Comparison of ENCODE assay signal across 1 cellular context in genomic region chr14:34875031-34875922, GRCh38.
A peak's percentile ranks its signal among the peaks of the same experiment; 100 is the strongest.
TF ChIP-seq lines count a peak whose summit lies in the region.

Gene BAZ1A, minus strand, starts transcription at chr14:34875360. Its CDS starts 756 bp downstream, at chr14:34874604.

TF ChIP-seq in H1, 55 proteins besides CTCF, POLR2A, EP300 and RAD21:
- no peak for TF ChIP-seq SRF (IDR thresholded peaks at IDR 0.05; ENCODE audit: low read depth, low read length)
- TF ChIP-seq USF2 (IDR thresholded peaks at IDR 0.05; ENCODE audit: low read length), result no peak
- TF ChIP-seq CREB1 (IDR thresholded peaks at IDR 0.05), result 0 out of 2 replicates have a peak, but pooled peaks have one; percentile 10
- TF ChIP-seq MAFK (IDR thresholded peaks at IDR 0.05; ENCODE audit: low read depth, low read length), result no peak
- TF ChIP-seq TCF12 (IDR thresholded peaks at IDR 0.05; ENCODE audit: low read depth, low read length), result no peak
- no peak for TF ChIP-seq ATF3 (IDR thresholded peaks at IDR 0.05; ENCODE audit: insufficient read depth, low read depth, low read length)
- TF ChIP-seq ATF2 (IDR thresholded peaks at IDR 0.05; ENCODE audit: low read length), result no peak
- no peak for TF ChIP-seq CBX5 (IDR thresholded peaks at IDR 0.05; ENCODE audit: low read depth, low read length)
- TF ChIP-seq BRCA1 (IDR thresholded peaks at IDR 0.05; ENCODE audit: low read depth, low read length), result no peak
- no peak for TF ChIP-seq EGR1 (IDR thresholded peaks at IDR 0.05; ENCODE audit: borderline replicate concordance, low read depth, low read length)
- no peak for TF ChIP-seq CHD1 (IDR thresholded peaks at IDR 0.05; ENCODE audit: low read depth, low read length)
- TF ChIP-seq RBBP5 (IDR thresholded peaks at IDR 0.05; ENCODE audit: borderline replicate concordance, low read depth, low read length), result no peak; the same call in 1 of the 2 replicates
- TF ChIP-seq RXRA (IDR thresholded peaks at IDR 0.05; ENCODE audit: insufficient read depth, low read depth, low read length), result no peak
- no peak for TF ChIP-seq CBX8 (IDR thresholded peaks at IDR 0.05; ENCODE audit: borderline replicate concordance, low read depth, low read length)
- no peak for TF ChIP-seq JUND (IDR thresholded peaks at IDR 0.05; ENCODE audit: low read length)
- no peak for TF ChIP-seq YY1 (IDR thresholded peaks at IDR 0.05; ENCODE audit: low read depth, low read length)
- TF ChIP-seq KDM5A (IDR thresholded peaks at IDR 0.05; ENCODE audit: low read length), result no peak
- TF ChIP-seq HDAC2 (IDR thresholded peaks at IDR 0.05; ENCODE audit: borderline replicate concordance in 1 of 2, low read depth in 2 of 2, low read length in 2 of 2), result peak in 1 of 2 experiments; percentile 72; a peak in 2 of 4 replicates
- no peak for TF ChIP-seq SAP30 (IDR thresholded peaks at IDR 0.05; ENCODE audit: insufficient read depth, insufficient replicate concordance, low read length)
- peak; percentile 24 for TF ChIP-seq ASH2L (IDR thresholded peaks at IDR 0.05; ENCODE audit: low read length)
- TF ChIP-seq SP2 (IDR thresholded peaks at IDR 0.05; ENCODE audit: low read length), result no peak
- no peak for TF ChIP-seq MAX (IDR thresholded peaks at IDR 0.05)
- TF ChIP-seq SIRT6 (IDR thresholded peaks at IDR 0.05; ENCODE audit: low read length), result no peak
- peak; percentile 37; the same call in 1 of the 2 replicates for TF ChIP-seq PHF8 (conservative IDR thresholded peaks at IDR 0.05; ENCODE audit: low read depth, low read length)
- TF ChIP-seq CHD2 (IDR thresholded peaks at IDR 0.05; ENCODE audit: low read length), result no peak
- TF ChIP-seq GTF2F1 (IDR thresholded peaks at IDR 0.05; ENCODE audit: borderline replicate concordance, low read depth, low read length), result no peak
- TF ChIP-seq CHD7 (IDR thresholded peaks at IDR 0.05; ENCODE audit: insufficient replicate concordance, low read length), result no peak
- no peak for TF ChIP-seq E2F6 (IDR thresholded peaks at IDR 0.05)
- no peak for TF ChIP-seq GABPA (IDR thresholded peaks at IDR 0.05; ENCODE audit: borderline replicate concordance, insufficient read depth, low read length)
- no peak for TF ChIP-seq FOSL1 (IDR thresholded peaks at IDR 0.05; ENCODE audit: insufficient read depth, low read depth, low read length)
- TF ChIP-seq RFX5 (IDR thresholded peaks at IDR 0.05; ENCODE audit: borderline replicate concordance, low read depth, low read length), result no peak
- no peak; the same call in 1 of the 2 replicates for TF ChIP-seq TAF1 (IDR thresholded peaks at IDR 0.05; ENCODE audit: low read depth, low read length)
- TF ChIP-seq TBP (IDR thresholded peaks at IDR 0.05; ENCODE audit: low read depth, low read length), result peak; percentile 50
- peak in 1 of 2 experiments; percentile 46; a peak in 1 of 4 replicates for TF ChIP-seq SIN3A (conservative IDR thresholded peaks at IDR 0.05 in 1 of 2, IDR thresholded peaks at IDR 0.05 in 1 of 2; ENCODE audit: low read depth in 1 of 2, low read length in 2 of 2)
- TF ChIP-seq RNF2 (IDR thresholded peaks at IDR 0.05; ENCODE audit: borderline replicate concordance, low read depth, low read length, missing control alignments, poor library complexity, severe bottlenecking), result no peak
- TF ChIP-seq JUN (IDR thresholded peaks at IDR 0.05; ENCODE audit: low read depth, low read length), result no peak
- no peak for TF ChIP-seq TAF7 (optimal IDR thresholded peaks at IDR 0.05; ENCODE audit: borderline replicate concordance, low read depth, low read length)
- TF ChIP-seq ZNF274 (IDR thresholded peaks at IDR 0.05; ENCODE audit: borderline replicate concordance, extremely low read depth, low read length), result no peak
- TF ChIP-seq CEBPB (IDR thresholded peaks at IDR 0.05; ENCODE audit: low read depth, low read length), result no peak
- peak; percentile 78 for TF ChIP-seq KDM4A (IDR thresholded peaks at IDR 0.05; ENCODE audit: low read depth, low read length, severe bottlenecking)
- TF ChIP-seq POLR2AphosphoS5 (IDR thresholded peaks at IDR 0.05; ENCODE audit: low read depth, low read length), result no peak
- TF ChIP-seq TEAD4 (IDR thresholded peaks at IDR 0.05; ENCODE audit: low read depth, low read length), result no peak
- no peak for TF ChIP-seq EZH2 (IDR thresholded peaks at IDR 0.05; ENCODE audit: low read depth, low read length, severe bottlenecking)
- TF ChIP-seq HDAC6 (IDR thresholded peaks at IDR 0.05; ENCODE audit: low read depth, low read length), result no peak
- no peak for TF ChIP-seq NRF1 (IDR thresholded peaks at IDR 0.05; ENCODE audit: low read depth, low read length)
- no peak for TF ChIP-seq POU5F1 (IDR thresholded peaks at IDR 0.05; ENCODE audit: low read depth, low read length)
- no peak for TF ChIP-seq CTBP2 (IDR thresholded peaks at IDR 0.05; ENCODE audit: borderline replicate concordance, insufficient read depth, insufficient read length, low read length)
- no peak for TF ChIP-seq SIX5 (IDR thresholded peaks at IDR 0.05; ENCODE audit: low read depth, low read length)
- TF ChIP-seq NANOG (IDR thresholded peaks at IDR 0.05; ENCODE audit: insufficient read depth, low read depth, low read length, poor library complexity, severe bottlenecking), result no peak
- TF ChIP-seq KDM1A (IDR thresholded peaks at IDR 0.05; ENCODE audit: borderline replicate concordance, low read length), result no peak
- TF ChIP-seq SUZ12 (IDR thresholded peaks at IDR 0.05; ENCODE audit: low read length), result no peak
- no peak for TF ChIP-seq BCL11A (IDR thresholded peaks at IDR 0.05; ENCODE audit: low read depth in 2 of 2, low read length in 2 of 2)
- no peak for TF ChIP-seq BACH1 (IDR thresholded peaks at IDR 0.05; ENCODE audit: low read length)
- no peak for TF ChIP-seq SP4 (IDR thresholded peaks at IDR 0.05; ENCODE audit: low read length)
- no peak for TF ChIP-seq SP1 (IDR thresholded peaks at IDR 0.05; ENCODE audit: low read depth, low read length)
